ENCODE assay signal across 31 cellular contexts in genomic region chr11:81359476-81359875, GRCh38.
"Had no signal": no experiment of that assay in that cellular context is flagged by ENCODE, and none has a peak within 500 bp of the region (broad histone marks: within the 10 kb centered on the region; RNA-seq: fewer than 3 reads in every experiment).

No MANE protein-coding gene starts in this region.

- H3K36me3 Mint-ChIP-seq: activated CD4-positive, alpha-beta memory T cell treated with anti-CD3 and anti-CD28 coated beads for 36 hours; activated naive CD8-positive, alpha-beta T cell treated with anti-CD3 and anti-CD28 coated beads, Interleukin-2, amount 10 ng/mL, durations not matched to agents 7 days and 5 days; natural killer cell; neural progenitor cell; stimulated activated naive B cell treated with anti-CD40 and anti-IgM and Interleukin-4, amounts not matched to agents 10 μg/mL and 1 μg/mL and 100 μg/mL, for 72 hours had no signal

- H3K27me3 Mint-ChIP-seq: activated CD4-positive, alpha-beta memory T cell treated with anti-CD3 and anti-CD28 coated beads for 36 hours; activated CD4-positive, alpha-beta T cell treated with anti-CD3 and anti-CD28 coated beads, Interleukin-2, amount 10 ng/mL, durations not matched to agents 24 days and 14 days; activated naive CD8-positive, alpha-beta T cell treated with anti-CD3 and anti-CD28 coated beads, Interleukin-2, amount 10 ng/mL, durations not matched to agents 7 days and 5 days; stimulated activated naive B cell treated with anti-CD40 and anti-IgM and Interleukin-4, amounts not matched to agents 10 μg/mL and 1 μg/mL and 100 μg/mL, for 72 hours; T-helper 17 cell had no signal

- DNase-seq: activated CD4-positive, alpha-beta memory T cell treated with anti-CD3 and anti-CD28 coated beads for 36 hours; activated CD4-positive, alpha-beta T cell treated with anti-CD3 and anti-CD28 coated beads, Interleukin-2, amount 10 ng/mL, durations not matched to agents 24 days and 14 days; activated CD4-positive, CD25-positive, alpha-beta regulatory T cell treated with anti-CD3 and anti-CD28 coated beads, Interleukin-2, amount 50 U/mL, for 72 hours; activated CD8-positive, alpha-beta memory T cell treated with anti-CD3 and anti-CD28 coated beads, Interleukin-2, amount 50 U/mL, for 4 hours; activated effector memory CD4-positive, alpha-beta T cell treated with anti-CD3 and anti-CD28 coated beads, Interleukin-2, amount 50 U/mL, for 16 hours; activated naive CD4-positive, alpha-beta T cell treated with anti-CD3 and anti-CD28 coated beads for 36 hours; activated naive CD8-positive, alpha-beta T cell treated with anti-CD3 and anti-CD28 coated beads, Interleukin-2, amount 10 ng/mL, durations not matched to agents 7 days and 5 days; activated T-cell treated with anti-CD3 and anti-CD28 coated beads, Interleukin-2, amount 50 U/mL, for 1 hour; dermis blood vessel endothelial cell; effector CD4-positive, alpha-beta T cell; erythroblast; head of caudate nucleus; hypothalamus; immature natural killer cell; lower lobe of right lung; mesenchymal stem cell; natural killer cell; occipital lobe; psoas muscle; stimulated activated CD4-positive, alpha-beta T cell treated with anti-CD3 and anti-CD28 coated beads, Interleukin-1b, Interleukin-23, amount 100 ng/mL, for 48 hours; stimulated activated naive B cell treated with anti-CD40 and anti-IgM and Interleukin-4, amounts not matched to agents 10 μg/mL and 1 μg/mL and 100 μg/mL, for 72 hours; stomach; T-helper 17 cell; tibial artery; upper lobe of right lung had no signal

- H3K27ac Mint-ChIP-seq: activated CD4-positive, alpha-beta memory T cell treated with anti-CD3 and anti-CD28 coated beads for 36 hours; activated CD4-positive, alpha-beta T cell treated with anti-CD3 and anti-CD28 coated beads, Interleukin-2, amount 10 ng/mL, durations not matched to agents 24 days and 14 days; activated naive CD4-positive, alpha-beta T cell treated with anti-CD3 and anti-CD28 coated beads for 36 hours; activated naive CD8-positive, alpha-beta T cell treated with anti-CD3 and anti-CD28 coated beads, Interleukin-2, amount 10 ng/mL, durations not matched to agents 7 days and 5 days; activated T-helper 1 cell treated with anti-CD3 and anti-CD28 coated beads, Interleukin-12 subunit alpha, Interleukin-12 subunit beta, Interleukin-2, Interleukin-4 antibody, amounts not matched to agents 30 ng/mL and 10 ng/mL and 1 ng/mL, durations not matched to agents 14 hours and 24 hours and 36 hours; immature natural killer cell; natural killer cell; neural progenitor cell; stimulated activated naive B cell treated with anti-CD40 and anti-IgM and Interleukin-4, amounts not matched to agents 10 μg/mL and 1 μg/mL and 100 μg/mL, for 72 hours; T-helper 17 cell had no signal

- H3K4me3 Mint-ChIP-seq: activated CD4-positive, alpha-beta memory T cell treated with anti-CD3 and anti-CD28 coated beads for 36 hours; activated CD4-positive, alpha-beta T cell treated with anti-CD3 and anti-CD28 coated beads, Interleukin-2, amount 10 ng/mL, durations not matched to agents 24 days and 14 days; activated naive CD4-positive, alpha-beta T cell treated with anti-CD3 and anti-CD28 coated beads for 36 hours; activated naive CD8-positive, alpha-beta T cell treated with anti-CD3 and anti-CD28 coated beads, Interleukin-2, amount 10 ng/mL, durations not matched to agents 7 days and 5 days; activated T-helper 1 cell treated with anti-CD3 and anti-CD28 coated beads, Interleukin-12 subunit alpha, Interleukin-12 subunit beta, Interleukin-2, Interleukin-4 antibody, amounts not matched to agents 30 ng/mL and 10 ng/mL and 1 ng/mL, durations not matched to agents 14 hours and 24 hours and 36 hours; immature natural killer cell; natural killer cell; neural progenitor cell; stimulated activated naive B cell treated with anti-CD40 and anti-IgM and Interleukin-4, amounts not matched to agents 10 μg/mL and 1 μg/mL and 100 μg/mL, for 72 hours; T-helper 17 cell had no signal

- H3K4me3 ChIP-seq: lower lobe of right lung, neural progenitor cell, psoas muscle, right atrium auricular region, smooth muscle cell, stomach, suprapubic skin, tibial artery, upper lobe of right lung had no signal

- H3K4me1 Mint-ChIP-seq: activated CD4-positive, alpha-beta T cell treated with anti-CD3 and anti-CD28 coated beads, Interleukin-2, amount 10 ng/mL, durations not matched to agents 24 days and 14 days; activated naive CD8-positive, alpha-beta T cell treated with anti-CD3 and anti-CD28 coated beads, Interleukin-2, amount 10 ng/mL, durations not matched to agents 7 days and 5 days; immature natural killer cell; natural killer cell; neural progenitor cell; stimulated activated naive B cell treated with anti-CD40 and anti-IgM and Interleukin-4, amounts not matched to agents 10 μg/mL and 1 μg/mL and 100 μg/mL, for 72 hours; T-helper 17 cell had no signal

- ATAC-seq: left lobe of liver; lower lobe of right lung; natural killer cell; psoas muscle; stimulated activated naive B cell treated with anti-CD40 and anti-IgM and Interleukin-4, amounts not matched to agents 10 μg/mL and 1 μg/mL and 100 μg/mL, for 72 hours; T-helper 17 cell; upper lobe of right lung had no signal
